In the genomic region with DNA sequence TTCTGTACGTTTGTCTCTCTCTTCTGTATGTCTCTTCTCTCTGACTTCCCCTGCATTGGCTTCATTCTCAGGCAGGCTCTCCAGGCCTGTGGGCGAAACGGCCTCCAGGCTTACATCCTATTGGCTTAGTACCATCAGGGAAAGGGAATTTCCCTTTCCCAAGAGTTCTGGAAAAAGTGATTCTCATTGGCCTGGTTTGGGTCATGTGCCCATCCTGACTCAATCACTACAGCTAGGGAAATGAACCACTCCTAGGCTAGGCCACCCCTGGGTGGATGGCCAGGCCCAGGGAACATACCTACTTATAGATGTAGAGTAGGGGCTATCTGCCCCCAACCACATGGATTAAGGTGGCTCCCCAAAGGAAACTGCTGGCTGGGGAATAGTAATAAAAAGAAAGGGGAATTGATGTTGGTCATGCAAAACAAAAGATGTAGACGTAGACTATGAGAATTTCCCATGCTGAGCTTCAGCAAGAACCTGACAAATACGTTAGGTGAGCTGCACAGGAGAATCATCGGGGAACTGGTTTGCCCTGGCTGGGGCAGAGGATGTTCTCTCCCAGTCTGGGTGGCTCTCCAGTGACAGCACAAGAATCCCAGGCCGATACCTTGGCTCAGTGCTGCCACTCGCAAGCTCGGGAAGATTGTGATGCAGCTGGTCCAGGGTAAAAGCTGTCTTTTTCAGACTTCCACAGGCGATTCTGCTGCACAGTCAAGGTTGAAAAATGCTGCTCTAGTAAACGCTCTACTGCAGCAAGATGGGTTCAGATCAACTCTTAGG, we compare ENCODE assay signal across 1 cellular context.
TF ChIP-seq lines count a peak whose summit lies in the region.

No MANE protein-coding gene starts in this region.

TF ChIP-seq in HCT116, 20 proteins besides CTCF, POLR2A, EP300 and RAD21 (continued from another document):
- TF ChIP-seq ZNF274 (IDR thresholded peaks at IDR 0.05; ENCODE audit: low read depth, low read length) = no peak
- no peak for TF ChIP-seq ZFX (IDR thresholded peaks at IDR 0.05)
- no peak for TF ChIP-seq POLR2AphosphoS5 (IDR thresholded peaks at IDR 0.05; ENCODE audit: low read depth, low read length)
- TF ChIP-seq ELF1 (IDR thresholded peaks at IDR 0.05; ENCODE audit: borderline replicate concordance, low read depth) = no peak
- no peak for TF ChIP-seq FOSL1 (IDR thresholded peaks at IDR 0.05; ENCODE audit: low read depth)
- no peak for TF ChIP-seq SIN3A (IDR thresholded peaks at IDR 0.05; ENCODE audit: low read depth)
- TF ChIP-seq YY1 (IDR thresholded peaks at IDR 0.05; ENCODE audit: extremely low read depth, insufficient replicate concordance, low read depth, low read length) = no peak
- TF ChIP-seq EZH2 (IDR thresholded peaks at IDR 0.05) = no peak
